Comparison of ENCODE assay signal across 27 cellular contexts in the genomic region with DNA sequence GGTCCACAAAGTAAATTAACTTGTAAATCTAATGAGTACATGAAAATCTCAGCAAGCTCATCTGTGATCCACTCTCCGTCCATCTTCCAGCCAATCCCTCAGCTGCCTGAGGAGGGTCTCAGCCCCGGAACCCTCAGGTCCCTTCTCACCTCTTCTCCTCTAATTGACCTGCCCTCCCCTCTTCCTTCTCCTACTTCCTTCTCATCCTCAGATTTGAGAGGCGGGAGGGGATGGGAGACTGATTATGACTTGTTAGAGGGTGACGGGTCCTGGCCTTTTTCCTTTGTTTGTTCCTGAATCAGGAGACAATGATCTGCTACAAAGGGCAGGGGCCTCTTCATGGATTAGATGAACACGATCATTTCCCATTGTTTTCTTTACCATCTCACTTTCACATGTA.
"Had no signal": no experiment of that assay in that cellular context is flagged by ENCODE, and none has a peak within 500 bp of the region (broad histone marks: within the 10 kb centered on the region; RNA-seq: fewer than 3 reads in every experiment).

No MANE protein-coding gene starts in this region.

- FAIRE-seq: endometrium, kidney had no signal

- H3K9me3 Mint-ChIP-seq: memory B cell; stimulated activated memory B cell treated with anti-CD40 and anti-IgM and Interleukin-4, amounts not matched to agents 10 μg/mL and 1 μg/mL and 100 μg/mL, for 72 hours; stimulated activated naive CD8-positive, alpha-beta T cell treated with anti-CD3 and anti-CD28 coated beads, Interleukin-15, Interleukin-2, amounts not matched to agents 100 ng/mL and 50 ng/mL, for 24 hours had no signal

- H3K4me1 Mint-ChIP-seq: nephron had no signal

- H3K4me3 ChIP-seq: dorsolateral prefrontal cortex, esophagus squamous epithelium, hepatocyte, left ventricle myocardium inferior, lower lobe of right lung, psoas muscle, spleen, tibial artery, upper lobe of left lung, uterus had no signal

- ATAC-seq: left cardiac atrium; lower lobe of right lung; psoas muscle; sciatic nerve; stimulated activated memory B cell treated with anti-CD40 and anti-IgM and Interleukin-4, amounts not matched to agents 10 μg/mL and 1 μg/mL and 100 μg/mL, for 72 hours had no signal

- H3K79me2 ChIP-seq: hepatocyte had no signal

- H3K4me2 ChIP-seq: hepatocyte had no signal

- H3K9me3 ChIP-seq: esophagus squamous epithelium, lower lobe of right lung, psoas muscle, spleen, tibial artery, upper lobe of left lung, uterus had no signal

- H3K36me3 ChIP-seq: esophagus squamous epithelium, left ventricle myocardium inferior, lower lobe of right lung, spleen, tibial artery, upper lobe of left lung, uterus had no signal

- H3K27ac ChIP-seq: dorsolateral prefrontal cortex, esophagus squamous epithelium, hepatocyte, left ventricle myocardium inferior, lower lobe of right lung, psoas muscle, spleen, tibial artery, upper lobe of left lung, uterus had no signal

- H3K4me1 ChIP-seq: left ventricle myocardium inferior, lower lobe of right lung, psoas muscle, tibial artery, upper lobe of left lung, uterus had no signal

- H3K27me3 ChIP-seq: upper lobe of left lung, uterus had no signal

- H2AFZ ChIP-seq: hepatocyte had no signal

- H3K36me3 Mint-ChIP-seq: memory B cell; stimulated activated memory B cell treated with anti-CD40 and anti-IgM and Interleukin-4, amounts not matched to agents 10 μg/mL and 1 μg/mL and 100 μg/mL, for 72 hours had no signal

- H3K27ac Mint-ChIP-seq: memory B cell; nephron; stimulated activated memory B cell treated with anti-CD40 and anti-IgM and Interleukin-4, amounts not matched to agents 10 μg/mL and 1 μg/mL and 100 μg/mL, for 72 hours; stimulated activated naive CD8-positive, alpha-beta T cell treated with anti-CD3 and anti-CD28 coated beads, Interleukin-15, Interleukin-2, amounts not matched to agents 100 ng/mL and 50 ng/mL, for 24 hours had no signal

- DNase-seq: cortex of kidney; dorsolateral prefrontal cortex; effector CD8-positive, alpha-beta T cell; esophagus squamous epithelium; foreskin fibroblast; head of caudate nucleus; kidney; left cardiac atrium; left ventricle myocardium inferior; lower lobe of right lung; naive B cell; psoas muscle; retina; spleen; stimulated activated CD4-positive, alpha-beta T cell treated with anti-CD3 and anti-CD28 coated beads, Interleukin-15, amount 100 ng/mL, for 24 hours; stimulated activated CD4-positive, alpha-beta T cell treated with anti-CD3 and anti-CD28 coated beads, Interleukin-1b, Interleukin-23, amount 100 ng/mL, for 48 hours; stimulated activated CD4-positive, alpha-beta T cell treated with anti-CD3 and anti-CD28 coated beads, Interleukin-4, amount 100 ng/mL, for 24 hours; tibial artery; upper lobe of left lung; uterus had no signal

- H3K4me3 Mint-ChIP-seq: memory B cell; naive B cell; nephron; stimulated activated memory B cell treated with anti-CD40 and anti-IgM and Interleukin-4, amounts not matched to agents 10 μg/mL and 1 μg/mL and 100 μg/mL, for 72 hours; stimulated activated naive CD8-positive, alpha-beta T cell treated with anti-CD3 and anti-CD28 coated beads, Interleukin-15, Interleukin-2, amounts not matched to agents 100 ng/mL and 50 ng/mL, for 24 hours had no signal
